In the genomic region with DNA sequence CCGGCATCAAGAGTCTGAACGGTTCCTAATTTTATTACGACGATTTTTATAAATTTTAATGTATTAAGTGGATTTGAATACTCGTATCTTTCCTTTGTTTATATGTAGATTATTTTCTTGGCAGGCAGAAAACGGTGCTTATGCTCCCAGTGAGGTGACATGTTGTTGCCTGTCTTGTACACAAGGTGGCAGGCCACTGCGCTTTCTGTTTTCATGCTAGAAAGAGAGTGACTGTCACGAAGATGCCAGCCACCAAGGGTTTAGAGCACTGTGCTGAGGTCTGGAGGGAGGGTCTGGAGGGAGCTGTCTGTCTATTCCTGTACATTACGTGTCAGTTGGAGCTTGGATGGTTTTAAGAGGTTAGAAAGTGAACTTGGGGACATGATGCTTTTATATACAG, we compare ENCODE assay signal across 9 cellular contexts.
DNase-seq lines count a peak whose midpoint lies in the region; ATAC-seq and TF ChIP-seq lines count a peak whose summit lies in the region.
"Had no signal": no experiment of that assay in that cellular context is flagged by ENCODE, and none has a peak within 500 bp of the region (broad histone marks: within the 10 kb centered on the region; RNA-seq: fewer than 3 reads in every experiment).

No MANE protein-coding gene starts in this region.

- H3K36me3 Mint-ChIP-seq in activated naive CD8-positive, alpha-beta T cell treated with anti-CD3 and anti-CD28 coated beads, Interleukin-2, amount 50 U/mL, for 24 hours (ENCODE audit: low read depth), result no peaks in the 10 kb centered on the region
- H3K36me3 Mint-ChIP-seq: IgD-negative memory B cell had no signal

- DNase-seq in BJ (ENCODE audit: low read depth), result no peak
- DNase-seq in RPMI7951 (ENCODE audit: low read depth), result peak; percentile 56
- DNase-seq in activated naive CD8-positive, alpha-beta T cell treated with anti-CD3 and anti-CD28 coated beads, Interleukin-2, amount 50 U/mL, for 24 hours, result peak; percentile 24
- peak; percentile 36 for DNase-seq in kidney tubule cell (ENCODE audit: low spot score)
- DNase-seq in stimulated activated CD8-positive, alpha-beta memory T cell treated with anti-CD3 and anti-CD28 coated beads, Interleukin-4, amount 100 ng/mL, for 48 hours, result peak; percentile 52
- no peak for DNase-seq in NCI-H187 treated with DMSO at 0.1 percent for 48 hours (lab: John Stamatoyannopoulos, UW)

- no peak overlapping the region for H3K27ac Mint-ChIP-seq in activated naive CD8-positive, alpha-beta T cell treated with anti-CD3 and anti-CD28 coated beads, Interleukin-2, amount 50 U/mL, for 24 hours
- H3K27ac Mint-ChIP-seq: IgD-negative memory B cell had no signal

- CTCF ChIA-PET in BJ (lab: Yijun Ruan, JAX), result interaction anchor here (1.2 kb wide), 1 partner anchor 9 kb away, joined by 3 read pairs; no protein-coding TSS in a partner anchor

- H3K36me3 ChIP-seq in BJ (ENCODE audit: control insufficient read depth, insufficient read depth, low read length), result no peaks in the 10 kb centered on the region

- H3K4me3 Mint-ChIP-seq in activated naive CD8-positive, alpha-beta T cell treated with anti-CD3 and anti-CD28 coated beads, Interleukin-2, amount 50 U/mL, for 24 hours, result no peak overlapping the region
- H3K4me3 Mint-ChIP-seq: IgD-negative memory B cell had no signal

- POLR2A ChIA-PET in BJ (lab: Charles Lee), result no interaction called here

- TF ChIP-seq CTCF in BJ (IDR thresholded peaks at IDR 0.05; ENCODE audit: insufficient read depth, low read depth, low read length), result peak; percentile 53

- H3K27me3 Mint-ChIP-seq in activated naive CD8-positive, alpha-beta T cell treated with anti-CD3 and anti-CD28 coated beads, Interleukin-2, amount 50 U/mL, for 24 hours, result peaks cover 14% of the 10 kb centered on the region

- H3K9me3 Mint-ChIP-seq in activated naive CD8-positive, alpha-beta T cell treated with anti-CD3 and anti-CD28 coated beads, Interleukin-2, amount 50 U/mL, for 24 hours, result no peaks in the 10 kb centered on the region

- H3K27me3 ChIP-seq in BJ (ENCODE audit: control insufficient read depth, insufficient read depth, low read length), result no peaks in the 10 kb centered on the region; the same call in 1 of the 2 replicates

- H3K4me3 ChIP-seq in BJ (ENCODE audit: low read depth, low read length), result no peak overlapping the region

- H3K4me1 Mint-ChIP-seq in activated naive CD8-positive, alpha-beta T cell treated with anti-CD3 and anti-CD28 coated beads, Interleukin-2, amount 50 U/mL, for 24 hours, result peaks cover 9% of the 10 kb centered on the region

- ATAC-seq in GM18858 (IDR thresholded peaks at IDR 0.05; ENCODE audit: unreplicated experiment), result peak; percentile 87
- ATAC-seq in HG03175 (IDR thresholded peaks at IDR 0.05; ENCODE audit: unreplicated experiment), result peak; percentile 81
- ATAC-seq in activated naive CD8-positive, alpha-beta T cell treated with anti-CD3 and anti-CD28 coated beads, Interleukin-2, amount 50 U/mL, for 24 hours, result peak; percentile 52

Comparison
In these comparisons a context has a peak if more than half of its experiments do, and no peak if none do; other contexts are left out.
1. DNase-seq: peak in RPMI7951 (single experiment), activated naive CD8-positive, alpha-beta T cell treated with anti-CD3 and anti-CD28 coated beads, Interleukin-2, amount 50 U/mL, for 24 hours (single experiment), kidney tubule cell (single experiment) and stimulated activated CD8-positive, alpha-beta memory T cell treated with anti-CD3 and anti-CD28 coated beads, Interleukin-4, amount 100 ng/mL, for 48 hours (single experiment); none in BJ (single experiment) and NCI-H187 treated with DMSO at 0.1 percent for 48 hours (single experiment).
2. Peak in every context shown above with its lines, with median percentiles within 50 percentile points of each other: ATAC-seq.